ENCODE assay signal across 25 cellular contexts in the genomic region with DNA sequence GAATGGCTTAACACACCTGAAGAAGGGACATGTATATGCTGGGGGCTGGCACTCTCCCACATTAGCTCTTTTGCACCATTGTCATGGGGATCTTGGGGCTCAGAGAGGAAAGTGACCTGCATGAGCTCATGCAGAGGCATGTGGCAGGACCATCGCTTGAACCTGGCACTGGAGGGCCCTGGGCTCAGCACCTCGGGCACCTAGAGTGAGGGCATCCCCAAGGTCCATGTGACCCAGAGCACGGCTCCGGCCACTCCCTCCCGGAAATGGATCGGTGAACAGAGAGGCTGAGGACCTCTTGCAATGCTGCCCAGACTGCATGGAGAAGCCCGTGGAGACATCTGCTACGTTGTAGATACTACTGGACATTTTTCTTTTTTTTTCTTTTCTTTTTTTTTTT.
"Had no signal": no experiment of that assay in that cellular context is flagged by ENCODE, and none has a peak within 500 bp of the region (broad histone marks: within the 10 kb centered on the region; RNA-seq: fewer than 3 reads in every experiment).

No MANE protein-coding gene starts in this region.

- H3K4me1 ChIP-seq: colonic mucosa, gastrocnemius medialis, left lung had no signal

- H3K27me3 ChIP-seq: colonic mucosa, esophagus squamous epithelium, gastrocnemius medialis, left lung had no signal

- H3K4me3 Mint-ChIP-seq: dendritic cell treated with granulocyte-macrophage colony-stimulating factor and Interleukin-4, amounts not matched to agents 40 ng/mL and 50 ng/mL, for 4 days; effector memory CD8-positive, alpha-beta T cell; endodermal cell; memory B cell; mesothelial cell of epicardium had no signal

- H3K27ac Mint-ChIP-seq: dendritic cell treated with granulocyte-macrophage colony-stimulating factor and Interleukin-4, amounts not matched to agents 40 ng/mL and 50 ng/mL, for 4 days; effector memory CD8-positive, alpha-beta T cell; endodermal cell; memory B cell; mesothelial cell of epicardium had no signal

- H3K27me3 Mint-ChIP-seq: dendritic cell treated with granulocyte-macrophage colony-stimulating factor and Interleukin-4, amounts not matched to agents 40 ng/mL and 50 ng/mL, for 4 days had no signal

- H3K9me3 ChIP-seq: colonic mucosa, esophagus squamous epithelium, gastrocnemius medialis, heart right ventricle, left lung, mucosa of descending colon had no signal

- ATAC-seq: effector memory CD8-positive, alpha-beta T cell; esophagus mucosa; gastrocnemius medialis; heart right ventricle; left cardiac atrium; left lung; left ventricle myocardium superior; mucosa of descending colon had no signal

- H3K36me3 ChIP-seq: colonic mucosa, esophagus squamous epithelium, gastrocnemius medialis, heart right ventricle, left lung had no signal

- H3K9me3 Mint-ChIP-seq: dendritic cell treated with granulocyte-macrophage colony-stimulating factor and Interleukin-4, amounts not matched to agents 40 ng/mL and 50 ng/mL, for 4 days; effector memory CD8-positive, alpha-beta T cell; endodermal cell; memory B cell; mesothelial cell of epicardium had no signal

- H3K36me3 Mint-ChIP-seq: memory B cell, mesothelial cell of epicardium had no signal

- DNase-seq: colonic mucosa; cortex of kidney; effector CD8-positive, alpha-beta T cell; effector memory CD8-positive, alpha-beta T cell; endodermal cell; erythroblast; esophagus squamous epithelium; foreskin fibroblast; foreskin melanocyte; gastrocnemius medialis; glutamatergic neuron; head of caudate nucleus; heart right ventricle; hippocampal formation; left cardiac atrium; left ventricle myocardium superior; mammary epithelial cell; mucosa of descending colon had no signal

- H3K4me3 ChIP-seq: colonic mucosa, esophagus squamous epithelium, gastrocnemius medialis, heart right ventricle, left lung, lung, mucosa of descending colon had no signal

- H3K4me1 Mint-ChIP-seq: memory B cell had no signal

- H3K27ac ChIP-seq: colonic mucosa, epithelial cell of prostate, esophagus squamous epithelium, gastrocnemius medialis, heart right ventricle, left lung had no signal
